26 cellular contexts compared by ENCODE assay signal in the genomic region with DNA sequence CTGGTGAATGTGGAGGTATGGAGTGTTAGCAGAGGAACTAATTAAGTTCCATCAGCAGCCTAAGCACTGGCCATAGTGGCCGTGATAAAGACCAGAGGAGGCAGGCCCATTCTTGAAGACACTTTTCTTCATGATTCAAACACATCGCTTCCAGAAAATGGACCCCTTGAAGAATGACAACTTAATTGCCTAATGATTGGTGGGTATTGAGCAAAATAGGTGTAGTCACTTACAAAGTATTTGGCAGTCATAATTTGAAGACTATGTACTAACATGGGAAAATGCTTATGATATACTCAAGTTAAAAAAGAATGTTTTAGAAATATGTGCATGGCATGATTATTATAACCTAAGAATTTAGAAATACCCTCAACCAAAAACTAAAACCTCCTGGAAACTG. TPM values are rescaled to one million over a fixed set of nuclear protein-coding genes. Genes with fewer than 3 reads are reported as not detected.
"Had no signal": no experiment of that assay in that cellular context is flagged by ENCODE, and none has a peak within 500 bp of the region (broad histone marks: within the 10 kb centered on the region; RNA-seq: fewer than 3 reads in every experiment).

No MANE protein-coding gene starts in this region.

- DNase-seq: activated B cell treated with CpG ODN at 0.5 μM for 24 hours; activated CD4-positive, alpha-beta T cell treated with anti-CD3 and anti-CD28 coated beads for 1 hour; activated CD4-positive, alpha-beta T cell treated with anti-CD3 and anti-CD28 coated beads, Interleukin-2, amount 10 ng/mL, durations not matched to agents 24 days and 14 days; activated CD4-positive, alpha-beta T cell treated with anti-CD3 and anti-CD28 coated beads, Interleukin-2, amount 50 U/mL, for 48 hours; activated CD8-positive, alpha-beta memory T cell treated with anti-CD3 and anti-CD28 coated beads for 24 hours; activated effector memory CD4-positive, alpha-beta T cell treated with anti-CD3 and anti-CD28 coated beads, Interleukin-2, amount 50 U/mL, for 16 hours; activated naive CD4-positive, alpha-beta T cell treated with Interleukin-2 at 50 U/mL for 16 hours; activated naive CD8-positive, alpha-beta T cell treated with anti-CD3 and anti-CD28 coated beads, Interleukin-2, amount 50 U/mL, for 24 hours; activated T-cell treated with anti-CD3 and anti-CD28 coated beads, Interleukin-2, amount 50 U/mL, for 4 hours; caudate nucleus; Kasumi-1; KBM-7; NCI-H1092; NCI-H1417 treated with DMSO at 0.1 percent for 48 hours; NCI-H1694; NCI-H2029; NCI-H2107; NCI-H2171 treated with DMSO at 0.1 percent for 48 hours; NCI-H446; NCI-H524; PC-3; SHP77 treated with DMSO at 0.1 percent for 48 hours; T-cell; T-helper 2 cell; T1000 had no signal

- ATAC-seq: activated naive CD4-positive, alpha-beta T cell treated with anti-CD3 and anti-CD28 coated beads, Interleukin-2, amount 50 U/mL, for 72 hours; activated naive CD8-positive, alpha-beta T cell treated with anti-CD3 and anti-CD28 coated beads, Interleukin-2, amount 50 U/mL, for 24 hours; activated T-cell treated with anti-CD3 and anti-CD28 coated beads, Interleukin-2, amount 50 U/mL, for 4 hours; PC-3; T-cell had no signal

RNA-seq across cellular contexts. Expression of a gene that starts 44.8 kb away (rescaled TPM):
- total RNA-seq: activated B cell treated with CpG ODN at 0.5 μM for 24 hours; activated CD4-positive, alpha-beta T cell treated with anti-CD3 and anti-CD28 coated beads, Interleukin-2, amount 10 ng/mL, durations not matched to agents 24 days and 14 days; activated T-cell treated with anti-CD3 and anti-CD28 coated beads, Interleukin-2, amount 50 U/mL, for 4 hours; PC-3 had no signal
